9 cellular contexts compared by ENCODE assay signal in the genomic region with DNA sequence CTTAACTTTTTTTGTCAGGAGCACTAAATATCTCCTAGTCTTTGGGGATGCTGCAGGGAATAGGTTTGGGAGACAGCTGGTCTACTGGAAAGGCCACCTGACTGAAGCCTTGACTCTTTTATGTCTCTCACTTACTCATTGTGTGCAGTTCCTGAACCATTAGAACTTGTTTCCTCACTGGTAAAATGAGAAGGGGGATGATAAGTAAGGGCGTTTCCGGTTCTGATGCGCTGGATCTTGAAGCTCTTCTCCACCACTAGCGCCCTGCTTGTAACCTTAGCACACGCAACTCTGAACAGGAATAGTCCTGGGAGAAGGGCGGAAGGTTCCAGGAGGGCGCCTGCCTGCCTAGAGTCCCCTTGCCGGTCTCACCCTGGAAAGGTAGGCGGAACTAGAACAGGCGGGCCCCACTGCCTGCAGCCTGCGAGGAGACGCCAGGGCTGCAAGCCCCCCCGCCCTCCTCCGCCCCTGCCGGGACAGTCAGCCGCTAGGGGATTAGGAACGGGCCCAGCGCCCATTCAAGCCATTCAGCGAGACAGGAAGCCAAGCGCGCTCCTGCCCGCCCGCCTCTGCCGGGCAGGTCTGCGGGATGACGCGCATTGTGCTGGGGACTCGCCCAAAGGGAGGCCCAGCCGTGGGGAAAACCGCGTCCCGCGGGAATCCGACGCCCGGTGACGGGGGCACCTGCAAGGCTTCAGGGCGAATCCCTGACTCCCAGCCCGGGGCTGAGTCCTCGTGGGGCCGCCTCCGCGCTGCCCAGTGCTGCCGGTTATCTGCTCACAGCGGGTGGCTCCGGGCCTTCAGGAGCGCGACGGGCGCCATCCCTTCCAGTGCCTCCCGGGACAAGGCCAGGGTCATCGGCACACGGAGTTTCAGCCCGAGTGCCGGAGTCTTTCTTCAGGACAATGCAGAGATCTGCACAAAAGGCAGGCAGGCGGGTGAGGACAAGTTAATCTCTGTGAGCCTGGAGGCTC. TPM values are rescaled to one million over a fixed set of nuclear protein-coding genes. Genes with fewer than 3 reads are reported as not detected.
DNase-seq lines count a peak whose midpoint lies in the region; TF ChIP-seq lines count a peak whose summit lies in the region.
"Had no signal": no experiment of that assay in that cellular context is flagged by ENCODE, and none has a peak within 500 bp of the region (broad histone marks: within the 10 kb centered on the region; RNA-seq: fewer than 3 reads in every experiment).

No MANE protein-coding gene starts in this region.

- TF ChIP-seq CTCF in kidney epithelial cell (IDR thresholded peaks at IDR 0.05; ENCODE audit: insufficient read depth, low read length, poor library complexity, severe bottlenecking): peak; percentile 42

- DNase-seq in activated gamma-delta T cell treated with Interleukin-2 at 50 U/mL for 16 hours: peak; percentile 19
- no peak for DNase-seq in activated gamma-delta T cell (lab: John Stamatoyannopoulos, UW)
- DNase-seq in T-helper 9 cell: peak; percentile 2
- peak; percentile 2 for DNase-seq in cerebellar cortex (ENCODE audit: low spot score)
- no peak for DNase-seq in kidney epithelial cell (ENCODE audit: low read depth)
- peak; percentile 26 to 59 for DNase-seq in stimulated activated CD4-positive, alpha-beta T cell treated with anti-CD3 and anti-CD28 coated beads, Interleukin-2, amount 100 ng/mL, for 24 hours
- DNase-seq in cerebellar nuclear complex (lab: John Stamatoyannopoulos, UW): no peak
- DNase-seq in 8988T: no peak
- DNase-seq: DND-41 had no signal

- H3K27me3 ChIP-seq in kidney epithelial cell (ENCODE audit: control insufficient read depth, insufficient read depth, low read length): peaks cover 2% of the 10 kb centered on the region

- H3K36me3 ChIP-seq in kidney epithelial cell (ENCODE audit: control insufficient read depth, insufficient read depth, low read length): no peaks in the 10 kb centered on the region

- peak overlapping the region; percentile 25 for H3K4me3 ChIP-seq in kidney epithelial cell (ENCODE audit: low read depth, low read length)

RNA-seq across cellular contexts. Expression of a gene that starts 44.0 kb away (rescaled TPM):
- total RNA-seq in kidney epithelial cell: 10.9 and 12.5 TPM in 2 replicates

Comparison
In these comparisons a context has a peak if more than half of its experiments do, and no peak if none do; other contexts are left out.
1. DNase-seq: peak in activated gamma-delta T cell treated with Interleukin-2 at 50 U/mL for 16 hours (single experiment), T-helper 9 cell (single experiment), cerebellar cortex (single experiment) and stimulated activated CD4-positive, alpha-beta T cell treated with anti-CD3 and anti-CD28 coated beads, Interleukin-2, amount 100 ng/mL, for 24 hours (2 of 2); none in activated gamma-delta T cell (single experiment), kidney epithelial cell (single experiment), cerebellar nuclear complex (0 of 2) and 8988T (single experiment).